8 cellular contexts compared by ENCODE assay signal in genomic region chr11:62854825-62855570, GRCh38. TPM values are rescaled to one million over a fixed set of nuclear protein-coding genes. Genes with fewer than 3 reads are reported as not detected.
DNase-seq lines count a peak whose midpoint lies in the region; ATAC-seq and TF ChIP-seq lines count a peak whose summit lies in the region.

No MANE protein-coding gene starts in this region.

- no peaks in the 10 kb centered on the region for H3K27me3 ChIP-seq in BLaER1
- no peaks in the 10 kb centered on the region for H3K27me3 ChIP-seq in MM.1S (replicated peaks; ENCODE audit: insufficient read depth, low read length)
- H3K27me3 ChIP-seq in naive thymus-derived CD4-positive, alpha-beta T cell (ENCODE audit: control insufficient read depth in 2 of 2, insufficient read depth in 2 of 2, low read length in 2 of 2) = no peaks in the 10 kb centered on the region

- peaks cover 54% of the 10 kb centered on the region for H3F3A ChIP-seq in MM.1S (ENCODE audit: insufficient read depth, low read length)

- TF ChIP-seq CTCF in MM.1S (IDR thresholded peaks at IDR 0.05; ENCODE audit: low read length) = no peak
- TF ChIP-seq CTCF in choroid plexus epithelial cell (conservative IDR thresholded peaks at IDR 0.05; ENCODE audit: low read depth, low read length) = no peak

- DNase-seq in MM.1S (peak; percentile 25), choroid plexus epithelial cell (ENCODE audit: low read depth) (peak; percentile 40), AG08395 (ENCODE audit: low spot score) (no peak), kidney glomerular epithelial cell (lab: John Stamatoyannopoulos, UW) (no peak)
- DNase-seq in naive thymus-derived CD4-positive, alpha-beta T cell = peak in 1 of 9 donors; percentile 21
- DNase-seq in central memory CD4-positive, alpha-beta T cell = no peak

- no peaks in the 10 kb centered on the region for H3K9me2 ChIP-seq in MM.1S (replicated peaks; ENCODE audit: insufficient read depth, low read length)

- no peak overlapping the region for H2AFZ ChIP-seq in MM.1S (ENCODE audit: low read length)

- peaks cover 56% of the 10 kb centered on the region for H3K4me1 ChIP-seq in BLaER1
- H3K4me1 ChIP-seq in MM.1S (ENCODE audit: low read length) = peaks cover 24% of the 10 kb centered on the region
- peaks cover 33 to 39% of the 10 kb centered on the region in 2 donors for H3K4me1 ChIP-seq in naive thymus-derived CD4-positive, alpha-beta T cell (ENCODE audit: control insufficient read depth in 2 of 2, insufficient read depth in 2 of 2, low read length in 2 of 2)

- no peaks in the 10 kb centered on the region for H3K9me3 ChIP-seq in BLaER1
- H3K9me3 ChIP-seq in MM.1S (replicated peaks; ENCODE audit: insufficient read depth, low read length) = no peaks in the 10 kb centered on the region
- H3K9me3 ChIP-seq in naive thymus-derived CD4-positive, alpha-beta T cell (ENCODE audit: control insufficient read depth in 2 of 3, low read length in 3 of 3) = no peaks in the 10 kb centered on the region

- peaks cover 0 to 10% (median 0%) of the 10 kb centered on the region in 11 donors for H3K9me3 Mint-ChIP-seq in naive thymus-derived CD4-positive, alpha-beta T cell

- peaks cover 9 to 42% (median 35%) of the 10 kb centered on the region in 5 donors for H3K36me3 Mint-ChIP-seq in naive thymus-derived CD4-positive, alpha-beta T cell

- H3K27ac ChIP-seq in BLaER1 = peak overlapping the region; percentile 98
- peak overlapping the region; percentile 74 for H3K27ac ChIP-seq in MM.1S (ENCODE audit: low read length)
- peak overlapping the region; percentile 85 for H3K27ac ChIP-seq in naive thymus-derived CD4-positive, alpha-beta T cell (ENCODE audit: low read depth, low read length)

- H3K36me3 ChIP-seq in BLaER1 (peaks cover 42% of the 10 kb centered on the region), MM.1S (replicated peaks; ENCODE audit: insufficient read depth, low read length) (peaks cover 28% of the 10 kb centered on the region)
- peaks cover 9 to 39% (median 20%) of the 10 kb centered on the region in 3 experiments for H3K36me3 ChIP-seq in naive thymus-derived CD4-positive, alpha-beta T cell (ENCODE audit: control insufficient read depth in 2 of 3, insufficient read depth in 3 of 3, low read length in 3 of 3)

- CTCF ChIA-PET in naive thymus-derived CD4-positive, alpha-beta T cell (lab: Charles Lee) = interaction anchor here (0.7 to 5.3 kb wide), 6 partner anchors 10 to 75 kb away, joined by 4 to 34 read pairs (median 8); partner anchors contain the start of genes SLC3A2 and TMEM179B

- peak overlapping the region; percentile 93 to 100 (median 98) for H3K4me3 Mint-ChIP-seq in naive thymus-derived CD4-positive, alpha-beta T cell

- H3K4me2 ChIP-seq in BLaER1 = peak overlapping the region; percentile 96
- H3K4me2 ChIP-seq in MM.1S (ENCODE audit: low read depth, low read length) = peak overlapping the region; percentile 74

- intact Hi-C loops in naive thymus-derived CD4-positive, alpha-beta T cell (cut with micrococcal nuclease) = loop anchor here (1.0 to 5.0 kb wide), 6 partner anchors 13 to 303 kb away; partner anchors contain the start of genes EEF1G (in 1 of the 2), HNRNPUL2 (in 1 of the 2) and MTA2 (in 1 of the 2)

- peaks cover 51% of the 10 kb centered on the region for H4K20me1 ChIP-seq in BLaER1
- H4K20me1 ChIP-seq in MM.1S (ENCODE audit: insufficient read depth, low read length) = peaks cover 35% of the 10 kb centered on the region

- peaks cover 0 to 6% (median 0%) of the 10 kb centered on the region in 5 donors for H3K27me3 Mint-ChIP-seq in naive thymus-derived CD4-positive, alpha-beta T cell

- H3K4me3 ChIP-seq in BLaER1 (peak overlapping the region; percentile 89), MM.1S (ENCODE audit: low read length) (peak overlapping the region; percentile 100), choroid plexus epithelial cell (ENCODE audit: low read depth, low read length) (peak overlapping the region; percentile 77)
- peak overlapping the region; percentile 97 for H3K4me3 ChIP-seq in naive thymus-derived CD4-positive, alpha-beta T cell (ENCODE audit: low read length)

- H3K9ac ChIP-seq in BLaER1 (peak overlapping the region; percentile 99), MM.1S (ENCODE audit: low read length) (peak overlapping the region; percentile 99)

- ATAC-seq in naive thymus-derived CD4-positive, alpha-beta T cell = peak; percentile 0
- no peak for ATAC-seq in HG03135 (IDR thresholded peaks at IDR 0.05; ENCODE audit: unreplicated experiment)

- POLR2A ChIA-PET in naive thymus-derived CD4-positive, alpha-beta T cell (lab: Charles Lee) = interaction anchor here (0.5 to 11.0 kb wide), 63 partner anchors 8 to 1167 kb away, joined by 3 to 379 read pairs (median 5); partner anchors contain the start of genes B3GAT3, BSCL2, C11orf98 and CSKMT

- peak overlapping the region; percentile 86 to 98 (median 94) for H3K27ac Mint-ChIP-seq in naive thymus-derived CD4-positive, alpha-beta T cell

- peaks cover 56% of the 10 kb centered on the region for H3K79me2 ChIP-seq in MM.1S (ENCODE audit: low read length)

- H3K4me1 Mint-ChIP-seq in naive thymus-derived CD4-positive, alpha-beta T cell = peaks cover 34 to 73% (median 49%) of the 10 kb centered on the region in 7 donors

RNA-seq across cellular contexts. Expression of gene WDR74, which starts 15.6 kb away (rescaled TPM):
- 100 to 1,000 TPM in 4 of 5 experiments, 10 to 100 TPM in 1; 87.2 to 279 (median 102) TPM for total RNA-seq in naive thymus-derived CD4-positive, alpha-beta T cell
- 10 to 100 TPM; 55.0 to 56.9 TPM for polyA plus RNA-seq in naive thymus-derived CD4-positive, alpha-beta T cell

RNA-seq across cellular contexts. Expression of gene TEX54, which starts 22.4 kb away (rescaled TPM):
- under 1 TPM in 1 of 5 experiments, not detected in 4; 0.89 TPM for total RNA-seq in naive thymus-derived CD4-positive, alpha-beta T cell
- polyA plus RNA-seq in naive thymus-derived CD4-positive, alpha-beta T cell = 1 to 10 TPM; 1.6 to 2.1 TPM

RNA-seq across cellular contexts. Expression of gene STX5, which starts 23.1 kb away (rescaled TPM):
- total RNA-seq in naive thymus-derived CD4-positive, alpha-beta T cell = 100 to 1,000 TPM in 2 of 5 experiments, 10 to 100 TPM in 3; 47.0 to 152 (median 57.3) TPM
- 10 to 100 TPM; 23.8 to 32.8 TPM for polyA plus RNA-seq in naive thymus-derived CD4-positive, alpha-beta T cell

RNA-seq across cellular contexts. Expression of gene SLC3A2, which starts 25.7 kb away (rescaled TPM):
- total RNA-seq in naive thymus-derived CD4-positive, alpha-beta T cell = 100 to 1,000 TPM; 159 to 239 (median 218) TPM
- polyA plus RNA-seq in naive thymus-derived CD4-positive, alpha-beta T cell = 100 to 1,000 TPM; 118 to 189 TPM

RNA-seq across cellular contexts. Expression of gene NXF1, which starts 49.8 kb away (rescaled TPM):
- total RNA-seq in naive thymus-derived CD4-positive, alpha-beta T cell = 100 to 1,000 TPM in 4 of 5 experiments, 10 to 100 TPM in 1; 92.1 to 421 (median 195) TPM
- polyA plus RNA-seq in naive thymus-derived CD4-positive, alpha-beta T cell = 100 to 1,000 TPM in 1 of 2 donors, 10 to 100 TPM in 1; 66.9 to 106 TPM

Comparison
In these comparisons a context has a peak if more than half of its experiments do, and no peak if none do; other contexts are left out.
1. DNase-seq: peak in MM.1S (single experiment) and choroid plexus epithelial cell (single experiment); none in AG08395 (single experiment), kidney glomerular epithelial cell (single experiment) and central memory CD4-positive, alpha-beta T cell (single experiment).
2. Peak in every context shown above with its lines, with median percentiles within 50 percentile points of each other: H3K27ac ChIP-seq and H3K4me3 ChIP-seq.